Comparison of ENCODE assay signal across 1 cellular context in genomic region chrX:91414710-91415109, GRCh38.
TF ChIP-seq lines count a peak whose summit lies in the region.

No MANE protein-coding gene starts in this region.

TF ChIP-seq in GM12878, 131 proteins besides CTCF, POLR2A, EP300 and RAD21 (continued from another document):
- no peak for TF ChIP-seq BCLAF1 (IDR thresholded peaks at IDR 0.05)
- TF ChIP-seq SREBF1 (IDR thresholded peaks at IDR 0.05; ENCODE audit: low read length), result no peak
- TF ChIP-seq, protein P1, sequence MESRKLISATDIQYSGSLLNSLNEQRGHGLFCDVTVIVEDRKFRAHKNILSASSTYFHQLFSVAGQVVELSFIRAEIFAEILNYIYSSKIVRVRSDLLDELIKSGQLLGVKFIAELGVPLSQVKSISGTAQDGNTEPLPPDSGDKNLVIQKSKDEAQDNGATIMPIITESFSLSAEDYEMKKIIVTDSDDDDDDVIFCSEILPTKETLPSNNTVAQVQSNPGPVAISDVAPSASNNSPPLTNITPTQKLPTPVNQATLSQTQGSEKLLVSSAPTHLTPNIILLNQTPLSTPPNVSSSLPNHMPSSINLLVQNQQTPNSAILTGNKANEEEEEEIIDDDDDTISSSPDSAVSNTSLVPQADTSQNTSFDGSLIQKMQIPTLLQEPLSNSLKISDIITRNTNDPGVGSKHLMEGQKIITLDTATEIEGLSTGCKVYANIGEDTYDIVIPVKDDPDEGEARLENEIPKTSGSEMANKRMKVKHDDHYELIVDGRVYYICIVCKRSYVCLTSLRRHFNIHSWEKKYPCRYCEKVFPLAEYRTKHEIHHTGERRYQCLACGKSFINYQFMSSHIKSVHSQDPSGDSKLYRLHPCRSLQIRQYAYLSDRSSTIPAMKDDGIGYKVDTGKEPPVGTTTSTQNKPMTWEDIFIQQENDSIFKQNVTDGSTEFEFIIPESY (IDR thresholded peaks at IDR 0.05), result no peak
- no peak for TF ChIP-seq HDAC6 (IDR thresholded peaks at IDR 0.05; ENCODE audit: unreplicated experiment)
- no peak for TF ChIP-seq EZH2 (IDR thresholded peaks at IDR 0.05; ENCODE audit: borderline replicate concordance, control insufficient read depth, low read depth, low read length)
- TF ChIP-seq, protein P2, sequence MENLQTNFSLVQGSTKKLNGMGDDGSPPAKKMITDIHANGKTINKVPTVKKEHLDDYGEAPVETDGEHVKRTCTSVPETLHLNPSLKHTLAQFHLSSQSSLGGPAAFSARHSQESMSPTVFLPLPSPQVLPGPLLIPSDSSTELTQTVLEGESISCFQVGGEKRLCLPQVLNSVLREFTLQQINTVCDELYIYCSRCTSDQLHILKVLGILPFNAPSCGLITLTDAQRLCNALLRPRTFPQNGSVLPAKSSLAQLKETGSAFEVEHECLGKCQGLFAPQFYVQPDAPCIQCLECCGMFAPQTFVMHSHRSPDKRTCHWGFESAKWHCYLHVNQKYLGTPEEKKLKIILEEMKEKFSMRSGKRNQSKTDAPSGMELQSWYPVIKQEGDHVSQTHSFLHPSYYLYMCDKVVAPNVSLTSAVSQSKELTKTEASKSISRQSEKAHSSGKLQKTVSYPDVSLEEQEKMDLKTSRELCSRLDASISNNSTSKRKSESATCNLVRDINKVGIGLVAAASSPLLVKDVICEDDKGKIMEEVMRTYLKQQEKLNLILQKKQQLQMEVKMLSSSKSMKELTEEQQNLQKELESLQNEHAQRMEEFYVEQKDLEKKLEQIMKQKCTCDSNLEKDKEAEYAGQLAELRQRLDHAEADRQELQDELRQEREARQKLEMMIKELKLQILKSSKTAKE (IDR thresholded peaks at IDR 0.05; ENCODE audit: low read depth, poor library complexity, severe bottlenecking), result no peak
- TF ChIP-seq YY1 (IDR thresholded peaks at IDR 0.05; ENCODE audit: low read depth, low read length), result no peak
- TF ChIP-seq, protein P3, sequence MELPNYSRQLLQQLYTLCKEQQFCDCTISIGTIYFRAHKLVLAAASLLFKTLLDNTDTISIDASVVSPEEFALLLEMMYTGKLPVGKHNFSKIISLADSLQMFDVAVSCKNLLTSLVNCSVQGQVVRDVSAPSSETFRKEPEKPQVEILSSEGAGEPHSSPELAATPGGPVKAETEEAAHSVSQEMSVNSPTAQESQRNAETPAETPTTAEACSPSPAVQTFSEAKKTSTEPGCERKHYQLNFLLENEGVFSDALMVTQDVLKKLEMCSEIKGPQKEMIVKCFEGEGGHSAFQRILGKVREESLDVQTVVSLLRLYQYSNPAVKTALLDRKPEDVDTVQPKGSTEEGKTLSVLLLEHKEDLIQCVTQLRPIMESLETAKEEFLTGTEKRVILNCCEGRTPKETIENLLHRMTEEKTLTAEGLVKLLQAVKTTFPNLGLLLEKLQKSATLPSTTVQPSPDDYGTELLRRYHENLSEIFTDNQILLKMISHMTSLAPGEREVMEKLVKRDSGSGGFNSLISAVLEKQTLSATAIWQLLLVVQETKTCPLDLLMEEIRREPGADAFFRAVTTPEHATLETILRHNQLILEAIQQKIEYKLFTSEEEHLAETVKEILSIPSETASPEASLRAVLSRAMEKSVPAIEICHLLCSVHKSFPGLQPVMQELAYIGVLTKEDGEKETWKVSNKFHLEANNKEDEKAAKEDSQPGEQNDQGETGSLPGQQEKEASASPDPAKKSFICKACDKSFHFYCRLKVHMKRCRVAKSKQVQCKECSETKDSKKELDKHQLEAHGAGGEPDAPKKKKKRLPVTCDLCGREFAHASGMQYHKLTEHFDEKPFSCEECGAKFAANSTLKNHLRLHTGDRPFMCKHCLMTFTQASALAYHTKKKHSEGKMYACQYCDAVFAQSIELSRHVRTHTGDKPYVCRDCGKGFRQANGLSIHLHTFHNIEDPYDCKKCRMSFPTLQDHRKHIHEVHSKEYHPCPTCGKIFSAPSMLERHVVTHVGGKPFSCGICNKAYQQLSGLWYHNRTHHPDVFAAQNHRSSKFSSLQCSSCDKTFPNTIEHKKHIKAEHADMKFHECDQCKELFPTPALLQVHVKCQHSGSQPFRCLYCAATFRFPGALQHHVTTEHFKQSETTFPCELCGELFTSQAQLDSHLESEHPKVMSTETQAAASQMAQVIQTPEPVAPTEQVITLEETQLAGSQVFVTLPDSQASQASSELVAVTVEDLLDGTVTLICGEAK (IDR thresholded peaks at IDR 0.05; ENCODE audit: borderline replicate concordance), result no peak
TF ChIP-seq in GM12878: peak in this region for 0.
